8 cellular contexts compared by ENCODE assay signal in the genomic region with DNA sequence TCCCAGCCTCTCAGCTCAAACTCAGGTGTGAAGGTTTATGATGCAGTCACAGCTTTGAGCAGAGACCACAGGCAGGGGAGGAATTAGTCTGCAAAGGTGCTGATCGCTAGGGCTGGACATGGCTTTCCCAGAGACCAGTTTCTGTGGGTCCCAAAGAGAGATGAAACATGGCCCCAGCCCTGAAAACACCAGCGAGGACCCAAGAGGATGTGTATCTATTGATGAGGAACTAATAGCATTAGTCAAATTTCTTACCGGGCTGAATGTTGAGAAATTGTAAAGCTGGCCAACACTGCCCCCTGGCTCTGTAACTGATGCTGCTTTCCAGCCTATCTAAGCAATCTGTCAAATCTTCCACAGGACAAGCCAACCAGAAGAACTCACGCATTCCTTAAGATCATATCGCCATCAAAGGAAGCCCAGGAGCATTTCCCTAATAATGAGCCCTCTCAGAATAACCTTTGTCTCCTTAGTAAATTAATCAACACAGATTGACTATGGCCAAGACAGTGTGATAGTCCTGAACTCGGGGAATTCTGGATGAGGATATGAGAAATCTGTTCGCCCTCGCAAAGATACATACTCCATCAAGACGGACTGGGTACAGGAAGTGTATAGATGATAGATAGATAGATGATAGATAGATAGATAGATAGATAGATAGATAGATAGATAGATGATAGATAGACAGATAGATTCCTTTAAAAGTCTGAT. TPM values are rescaled to one million over a fixed set of nuclear protein-coding genes. Genes with fewer than 3 reads are reported as not detected.
DNase-seq lines count a peak whose midpoint lies in the region; ATAC-seq and TF ChIP-seq lines count a peak whose summit lies in the region.

No MANE protein-coding gene starts in this region.

- H3K4me3 ChIP-seq in BE2C (ENCODE audit: low read depth, low read length), result no peak overlapping the region
- H3K4me3 ChIP-seq in HL-60 (replicated peaks; ENCODE audit: insufficient read depth, low read length), result no peak overlapping the region
- H3K4me3 ChIP-seq in SJCRH30, result no peak overlapping the region

- peak; percentile 59 for ATAC-seq in GM18519 (IDR thresholded peaks at IDR 0.05; ENCODE audit: low FRiP score, unreplicated experiment)
- ATAC-seq in left ventricle myocardium superior, result peak; percentile 82
- ATAC-seq in sciatic nerve, result peak; percentile 91
- ATAC-seq in GM21786 (IDR thresholded peaks at IDR 0.05; ENCODE audit: unreplicated experiment), result no peak

- peak; percentile 76 for TF ChIP-seq CTCF in BE2C (IDR thresholded peaks at IDR 0.05; ENCODE audit: low read depth, low read length)
- peak; percentile 75 for TF ChIP-seq CTCF in HL-60 (IDR thresholded peaks at IDR 0.05; ENCODE audit: insufficient read depth, low read length)

- H3K27me3 ChIP-seq in BE2C, result peaks cover 44% of the 10 kb centered on the region
- peaks cover 8% of the 10 kb centered on the region for H3K27me3 ChIP-seq in HL-60 (ENCODE audit: insufficient read depth, poor library complexity, severe bottlenecking)
- no peaks in the 10 kb centered on the region for H3K27me3 ChIP-seq in SJCRH30

- no peaks in the 10 kb centered on the region for H3K4me1 ChIP-seq in BE2C
- no peaks in the 10 kb centered on the region for H3K4me1 ChIP-seq in SJCRH30

- H3K9me3 ChIP-seq in BE2C (no peaks in the 10 kb centered on the region), SJCRH30 (replicated peaks) (no peaks in the 10 kb centered on the region)

- H3K27ac ChIP-seq in HL-60 (replicated peaks) (no peak overlapping the region), SJCRH30 (no peak overlapping the region)

- intact Hi-C loops in left ventricle myocardium superior (cut with micrococcal nuclease), result loop anchor here (2.0 kb wide), 1 partner anchor 71 kb away; no protein-coding TSS in a partner anchor
- intact Hi-C loops in sciatic nerve (cut with DNase I), result no loop called here

- no peaks in the 10 kb centered on the region for H3K36me3 ChIP-seq in BE2C
- H3K36me3 ChIP-seq in SJCRH30, result no peaks in the 10 kb centered on the region

- DNase-seq in BE2C (no peak), HL-60 (ENCODE audit: low read depth in 1 of 2, low spot score in 1 of 2) (peak in 1 of 2 experiments; percentile 61), SJCRH30 (peak; percentile 33 to 78), amniotic stem cell (lab: John Stamatoyannopoulos, UW) (peak; percentile 31), left ventricle myocardium superior (peak; percentile 68), sciatic nerve (ENCODE audit: low spot score) (peak; percentile 81)

RNA-seq across cellular contexts. Expression of gene ACSS1, which starts 7.8 kb away (rescaled TPM):
- not detected for polyA plus RNA-seq in BE2C (2012; ENCODE audit: insufficient read depth, insufficient read length, low read depth)
- total RNA-seq in SJCRH30 (2014; rRNA removed; shearing (Covaris generic)), result 11.5 and 13.0 TPM in 2 replicates
- 164 TPM for total RNA-seq in left ventricle myocardium superior
- total RNA-seq in sciatic nerve, result 27.4 TPM

RNA-seq across cellular contexts. Expression of gene VSX1, which starts 16.2 kb away (rescaled TPM):
- 0.22 TPM for polyA plus RNA-seq in BE2C (2012; ENCODE audit: insufficient read depth, insufficient read length, low read depth)
- 0.06 and 0.10 TPM in 2 replicates for total RNA-seq in SJCRH30 (2014; rRNA removed; shearing (Covaris generic))
- total RNA-seq in left ventricle myocardium superior, result not detected
- total RNA-seq in sciatic nerve, result not detected
